ENCODE assay signal across 1 cellular context in genomic region chr14:105137481-105138020, GRCh38.
TF ChIP-seq lines count a peak whose summit lies in the region.

No MANE protein-coding gene starts in this region.

TF ChIP-seq in HepG2, 621 proteins besides CTCF, POLR2A, EP300 and RAD21 (continued from another document):
- no peak for TF ChIP-seq AFF4 (CRISPR knock-in tag; IDR thresholded peaks at IDR 0.05)
- TF ChIP-seq, protein P1, sequence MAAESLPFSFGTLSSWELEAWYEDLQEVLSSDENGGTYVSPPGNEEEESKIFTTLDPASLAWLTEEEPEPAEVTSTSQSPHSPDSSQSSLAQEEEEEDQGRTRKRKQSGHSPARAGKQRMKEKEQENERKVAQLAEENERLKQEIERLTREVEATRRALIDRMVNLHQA (CRISPR knock-in tag; IDR thresholded peaks at IDR 0.05): no peak
- TF ChIP-seq ZNF263 (CRISPR knock-in tag; IDR thresholded peaks at IDR 0.05): no peak
- TF ChIP-seq NAIF1 (CRISPR knock-in tag; IDR thresholded peaks at IDR 0.05; ENCODE audit: borderline replicate concordance): no peak
- no peak for TF ChIP-seq FOSL2 (CRISPR knock-in tag; IDR thresholded peaks at IDR 0.05)
- no peak for TF ChIP-seq CSRNP1 (CRISPR knock-in tag; IDR thresholded peaks at IDR 0.05)
